In the genomic region with DNA sequence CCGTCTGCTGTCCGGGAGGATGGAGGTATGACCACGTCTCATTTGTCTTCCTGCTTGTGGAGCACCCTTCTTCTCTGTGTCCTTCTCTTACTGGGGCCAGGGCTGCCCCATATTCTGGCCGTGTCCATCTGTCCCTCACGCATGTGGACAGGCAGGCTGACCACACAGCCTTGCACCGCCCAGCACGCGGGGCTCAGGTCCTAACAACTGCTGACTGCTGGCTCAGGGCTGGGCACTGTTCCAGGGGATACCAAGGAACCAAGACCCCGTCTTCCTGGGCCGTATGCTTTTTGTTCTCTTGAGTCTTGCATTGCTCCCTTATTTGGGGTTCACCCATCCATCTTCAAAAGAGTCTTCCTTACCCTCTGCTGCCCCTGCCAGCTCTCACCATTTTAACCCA, we compare ENCODE assay signal across 13 cellular contexts. TPM values are rescaled to one million over a fixed set of nuclear protein-coding genes. Genes with fewer than 3 reads are reported as not detected.
DNase-seq lines count a peak whose midpoint lies in the region; ATAC-seq and TF ChIP-seq lines count a peak whose summit lies in the region.
"Had no signal": no experiment of that assay in that cellular context is flagged by ENCODE, and none has a peak within 500 bp of the region (broad histone marks: within the 10 kb centered on the region; RNA-seq: fewer than 3 reads in every experiment).

No MANE protein-coding gene starts in this region.

- no peaks in the 10 kb centered on the region for H3K9me3 Mint-ChIP-seq in activated CD8-positive, alpha-beta T cell treated with anti-CD3 and anti-CD28 coated beads for 36 hours
- H3K9me3 Mint-ChIP-seq in activated CD8-positive, alpha-beta T cell treated with anti-CD3 and anti-CD28 coated beads, Interleukin-2, amount 10 ng/mL, durations not matched to agents 7 days and 5 days (ENCODE audit: insufficient read depth) = no peaks in the 10 kb centered on the region
- no peaks in the 10 kb centered on the region for H3K9me3 Mint-ChIP-seq in effector memory CD8-positive, alpha-beta T cell

- H3K27ac Mint-ChIP-seq in activated CD8-positive, alpha-beta T cell treated with anti-CD3 and anti-CD28 coated beads for 36 hours = no peak overlapping the region
- H3K27ac Mint-ChIP-seq in activated CD8-positive, alpha-beta T cell treated with anti-CD3 and anti-CD28 coated beads, Interleukin-2, amount 10 ng/mL, durations not matched to agents 7 days and 5 days = no peak overlapping the region
- H3K27ac Mint-ChIP-seq in effector memory CD8-positive, alpha-beta T cell = peak overlapping the region; percentile 19 to 71
- H3K27ac Mint-ChIP-seq: activated naive CD4-positive, alpha-beta T cell treated with anti-CD3 and anti-CD28 coated beads for 36 hours had no signal

- ATAC-seq in activated CD8-positive, alpha-beta T cell treated with anti-CD3 and anti-CD28 coated beads for 36 hours = peak; percentile 17
- ATAC-seq in activated CD8-positive, alpha-beta T cell treated with anti-CD3 and anti-CD28 coated beads, Interleukin-2, amount 10 ng/mL, durations not matched to agents 7 days and 5 days = no peak
- no peak for ATAC-seq in effector memory CD8-positive, alpha-beta T cell (replicated peaks)

- H3K4me1 Mint-ChIP-seq in activated CD8-positive, alpha-beta T cell treated with anti-CD3 and anti-CD28 coated beads for 36 hours (ENCODE audit: low read depth) = peaks cover 28% of the 10 kb centered on the region
- peaks cover 30% of the 10 kb centered on the region for H3K4me1 Mint-ChIP-seq in activated CD8-positive, alpha-beta T cell treated with anti-CD3 and anti-CD28 coated beads, Interleukin-2, amount 10 ng/mL, durations not matched to agents 7 days and 5 days (ENCODE audit: low read depth)
- peaks cover 17% of the 10 kb centered on the region in 2 donors for H3K4me1 Mint-ChIP-seq in effector memory CD8-positive, alpha-beta T cell (ENCODE audit: low read depth in 2 of 2)

- H4K20me1 ChIP-seq in OCI-LY3 (ENCODE audit: insufficient read depth, low read length) (no peaks in the 10 kb centered on the region), smooth muscle cell (ENCODE audit: low read depth) (no peaks in the 10 kb centered on the region)

- WGBS in smooth muscle cell (ENCODE audit: low lambda C conversion rate) = 77% methylated on average over 10 of the region's 10 CpGs
- WGBS in tibial nerve, 2 donors = 71 to 80% methylated on average over 10 of the region's 10 CpGs

- TF ChIP-seq POLR2A in tibial nerve (IDR thresholded peaks at IDR 0.05) = no peak

- H3K79me2 ChIP-seq in OCI-LY3 (ENCODE audit: low read length) (no peaks in the 10 kb centered on the region), smooth muscle cell (ENCODE audit: low read depth) (no peaks in the 10 kb centered on the region)

- CTCF ChIA-PET in activated CD8-positive, alpha-beta T cell treated with anti-CD3 and anti-CD28 coated beads for 36 hours (lab: Charles Lee) = interaction anchor here (1.0 to 2.5 kb wide), 3 partner anchors 8 to 216 kb away, joined by 3 to 10 read pairs (median 9); no protein-coding TSS in a partner anchor
- CTCF ChIA-PET in activated CD8-positive, alpha-beta T cell treated with anti-CD3 and anti-CD28 coated beads, Interleukin-2, amount 10 ng/mL, durations not matched to agents 7 days and 5 days (lab: Charles Lee) = interaction anchor here (0.7 to 2.9 kb wide), 5 partner anchors 32 to 221 kb away, joined by 3 to 11 read pairs (median 4); no protein-coding TSS in a partner anchor

- H3F3A ChIP-seq in smooth muscle cell (ENCODE audit: low read depth) = no peaks in the 10 kb centered on the region

- no peaks in the 10 kb centered on the region for H3K36me3 Mint-ChIP-seq in activated CD8-positive, alpha-beta T cell treated with anti-CD3 and anti-CD28 coated beads for 36 hours (ENCODE audit: low read depth)
- H3K36me3 Mint-ChIP-seq in activated CD8-positive, alpha-beta T cell treated with anti-CD3 and anti-CD28 coated beads, Interleukin-2, amount 10 ng/mL, durations not matched to agents 7 days and 5 days (ENCODE audit: low read depth) = no peaks in the 10 kb centered on the region
- no peaks in the 10 kb centered on the region for H3K36me3 Mint-ChIP-seq in effector memory CD8-positive, alpha-beta T cell (ENCODE audit: insufficient read depth)

- no peak overlapping the region for H3K9ac ChIP-seq in OCI-LY3 (ENCODE audit: low read length)
- H3K9ac ChIP-seq in smooth muscle cell (ENCODE audit: low read depth) = no peak overlapping the region

- no peak for TF ChIP-seq EP300 in tibial nerve (IDR thresholded peaks at IDR 0.05)

- TF ChIP-seq CTCF in activated CD8-positive, alpha-beta T cell treated with anti-CD3 and anti-CD28 coated beads for 36 hours (IDR thresholded peaks at IDR 0.05) = no peak
- no peak for TF ChIP-seq CTCF in OCI-LY3 (IDR thresholded peaks at IDR 0.05; ENCODE audit: low read depth, low read length)
- TF ChIP-seq CTCF in smooth muscle cell (IDR thresholded peaks at IDR 0.05; ENCODE audit: borderline replicate concordance, insufficient read depth, poor library complexity, severe bottlenecking) = no peak
- no peak for TF ChIP-seq CTCF in tibial nerve (IDR thresholded peaks at IDR 0.05)

- H3K4me2 ChIP-seq in OCI-LY3 (ENCODE audit: low read length) (peak overlapping the region; percentile 81), smooth muscle cell (peak overlapping the region; percentile 61)

- H3K4me3 Mint-ChIP-seq in activated CD8-positive, alpha-beta T cell treated with anti-CD3 and anti-CD28 coated beads for 36 hours = no peak overlapping the region
- no peak overlapping the region for H3K4me3 Mint-ChIP-seq in activated CD8-positive, alpha-beta T cell treated with anti-CD3 and anti-CD28 coated beads, Interleukin-2, amount 10 ng/mL, durations not matched to agents 7 days and 5 days
- peak overlapping the region; percentile 27 to 58 for H3K4me3 Mint-ChIP-seq in effector memory CD8-positive, alpha-beta T cell
- H3K4me3 Mint-ChIP-seq: activated naive CD4-positive, alpha-beta T cell treated with anti-CD3 and anti-CD28 coated beads for 36 hours had no signal

- H3K27ac ChIP-seq in OCI-LY3 (ENCODE audit: low read length) (no peak overlapping the region), smooth muscle cell (ENCODE audit: low read depth) (no peak overlapping the region), tibial nerve (no peak overlapping the region)
- H3K27ac ChIP-seq: neutrophil, tibial artery had no signal

- POLR2A ChIA-PET in activated CD8-positive, alpha-beta T cell treated with anti-CD3 and anti-CD28 coated beads for 36 hours (lab: Charles Lee) = no interaction called here
- POLR2A ChIA-PET in activated CD8-positive, alpha-beta T cell treated with anti-CD3 and anti-CD28 coated beads, Interleukin-2, amount 10 ng/mL, durations not matched to agents 7 days and 5 days (lab: Charles Lee) = interaction anchor here (1.2 kb wide), 1 partner anchor 17 kb away, joined by 3 read pairs; no protein-coding TSS in a partner anchor

- no peaks in the 10 kb centered on the region for H3K9me3 ChIP-seq in OCI-LY3 (ENCODE audit: insufficient read depth, low read length)
- no peaks in the 10 kb centered on the region for H3K9me3 ChIP-seq in smooth muscle cell (replicated peaks; ENCODE audit: low read depth)
- no peaks in the 10 kb centered on the region for H3K9me3 ChIP-seq in tibial nerve
- H3K9me3 ChIP-seq: neutrophil, tibial artery had no signal

- no peak for DNase-seq in activated CD8-positive, alpha-beta T cell treated with anti-CD3 and anti-CD28 coated beads for 36 hours
- DNase-seq in activated CD8-positive, alpha-beta T cell treated with anti-CD3 and anti-CD28 coated beads, Interleukin-2, amount 10 ng/mL, durations not matched to agents 7 days and 5 days = no peak
- DNase-seq in effector memory CD8-positive, alpha-beta T cell = no peak
- DNase-seq in smooth muscle cell (lab: John Stamatoyannopoulos, UW; ENCODE audit: unreplicated experiment) (no peak), tibial nerve (ENCODE audit: low spot score in 2 of 2) (no peak), NCI-H2227 (lab: John Stamatoyannopoulos, UW; ENCODE audit: unreplicated experiment) (no peak), NCI-H2196 (lab: John Stamatoyannopoulos, UW; ENCODE audit: unreplicated experiment) (no peak)
- DNase-seq: NCI-H1048, T-helper 9 cell had no signal

- H2AFZ ChIP-seq in OCI-LY3 (ENCODE audit: low read depth, low read length) (no peak overlapping the region), smooth muscle cell (ENCODE audit: low read depth) (no peak overlapping the region)

- peaks cover 18% of the 10 kb centered on the region for H3K4me1 ChIP-seq in OCI-LY3 (ENCODE audit: low read length)
- H3K4me1 ChIP-seq in smooth muscle cell (ENCODE audit: low read depth) = peaks cover 24% of the 10 kb centered on the region
- peaks cover 0 to 38% (median 10%) of the 10 kb centered on the region in 4 donors for H3K4me1 ChIP-seq in tibial nerve

- no peaks in the 10 kb centered on the region for H3K27me3 Mint-ChIP-seq in activated CD8-positive, alpha-beta T cell treated with anti-CD3 and anti-CD28 coated beads for 36 hours
- H3K27me3 Mint-ChIP-seq in activated CD8-positive, alpha-beta T cell treated with anti-CD3 and anti-CD28 coated beads, Interleukin-2, amount 10 ng/mL, durations not matched to agents 7 days and 5 days (ENCODE audit: low read depth) = no peaks in the 10 kb centered on the region
- H3K27me3 Mint-ChIP-seq in effector memory CD8-positive, alpha-beta T cell = peaks cover 0 to under 1% of the 10 kb centered on the region in 2 donors

- intact Hi-C loops in activated CD8-positive, alpha-beta T cell treated with anti-CD3 and anti-CD28 coated beads for 36 hours (cut with micrococcal nuclease) = no loop called here

- H3K27me3 ChIP-seq in OCI-LY3 (ENCODE audit: low read depth, low read length) (no peaks in the 10 kb centered on the region), smooth muscle cell (ENCODE audit: low read depth) (no peaks in the 10 kb centered on the region), tibial nerve (no peaks in the 10 kb centered on the region)
- H3K27me3 ChIP-seq: neutrophil, tibial artery had no signal

- H3K4me3 ChIP-seq in OCI-LY3 (ENCODE audit: low read length) (peak overlapping the region; percentile 27), smooth muscle cell (no peak overlapping the region), tibial nerve (no peak overlapping the region)
- H3K4me3 ChIP-seq: tibial artery had no signal

- no peaks in the 10 kb centered on the region for H3K36me3 ChIP-seq in OCI-LY3 (replicated peaks; ENCODE audit: low read depth, low read length)
- no peaks in the 10 kb centered on the region for H3K36me3 ChIP-seq in smooth muscle cell (ENCODE audit: low read depth)
- H3K36me3 ChIP-seq in tibial nerve = peaks cover 0 to 16% (median 0%) of the 10 kb centered on the region in 3 donors

RNA-seq across cellular contexts. Expression of a gene that starts 17.5 kb away (rescaled TPM):
- total RNA-seq in activated CD8-positive, alpha-beta T cell treated with anti-CD3 and anti-CD28 coated beads for 36 hours = 1 to 10 TPM; 1.1 to 1.5 TPM
- total RNA-seq in activated CD8-positive, alpha-beta T cell treated with anti-CD3 and anti-CD28 coated beads, Interleukin-2, amount 10 ng/mL, durations not matched to agents 7 days and 5 days = 1 to 10 TPM; 1.1 TPM
- 27.6 and 38.0 TPM in 2 replicates for total RNA-seq in smooth muscle cell
- 37.0 and 44.5 TPM in 2 replicates for polyA plus RNA-seq in smooth muscle cell
- total RNA-seq in tibial nerve = 10 to 100 TPM; 18.9 to 64.9 (median 41.8) TPM

RNA-seq across cellular contexts. Expression of a gene that starts 40.6 kb away (rescaled TPM):
- total RNA-seq in activated CD8-positive, alpha-beta T cell treated with anti-CD3 and anti-CD28 coated beads for 36 hours = 1 to 10 TPM; 7.5 to 7.8 TPM
- 10 to 100 TPM in 1 of 2 experiments, 1 to 10 TPM in 1; 9.7 to 10.2 TPM for total RNA-seq in activated CD8-positive, alpha-beta T cell treated with anti-CD3 and anti-CD28 coated beads, Interleukin-2, amount 10 ng/mL, durations not matched to agents 7 days and 5 days
- total RNA-seq in smooth muscle cell (15.1 and 17.3 TPM in 2 replicates), tibial nerve (10 to 100 TPM; 53.1 to 88.6 (median 72.7) TPM)
- 13.6 and 15.3 TPM in 2 replicates for polyA plus RNA-seq in smooth muscle cell

Comparison
In these comparisons a context has a peak if more than half of its experiments do, and no peak if none do; other contexts are left out.
1. H3K27ac Mint-ChIP-seq: peak in effector memory CD8-positive, alpha-beta T cell (2 of 2); none in activated CD8-positive, alpha-beta T cell treated with anti-CD3 and anti-CD28 coated beads for 36 hours (single experiment) and activated CD8-positive, alpha-beta T cell treated with anti-CD3 and anti-CD28 coated beads, Interleukin-2, amount 10 ng/mL, durations not matched to agents 7 days and 5 days (single experiment).
2. H3K4me3 Mint-ChIP-seq: peak in effector memory CD8-positive, alpha-beta T cell (2 of 2); none in activated CD8-positive, alpha-beta T cell treated with anti-CD3 and anti-CD28 coated beads for 36 hours (single experiment) and activated CD8-positive, alpha-beta T cell treated with anti-CD3 and anti-CD28 coated beads, Interleukin-2, amount 10 ng/mL, durations not matched to agents 7 days and 5 days (single experiment).
3. RNA of a gene that starts 17.5 kb away (total RNA-seq): 18.9 to 64.9 TPM in tibial nerve and 27.6 to 38.0 TPM in smooth muscle cell; 1.1 to 1.5 TPM in activated CD8-positive, alpha-beta T cell treated with anti-CD3 and anti-CD28 coated beads for 36 hours and 1.1 TPM in activated CD8-positive, alpha-beta T cell treated with anti-CD3 and anti-CD28 coated beads, Interleukin-2, amount 10 ng/mL, durations not matched to agents 7 days and 5 days; every median in the first group is over 4 times any median in the second.